ENCODE assay signal across 8 cellular contexts in the genomic region with DNA sequence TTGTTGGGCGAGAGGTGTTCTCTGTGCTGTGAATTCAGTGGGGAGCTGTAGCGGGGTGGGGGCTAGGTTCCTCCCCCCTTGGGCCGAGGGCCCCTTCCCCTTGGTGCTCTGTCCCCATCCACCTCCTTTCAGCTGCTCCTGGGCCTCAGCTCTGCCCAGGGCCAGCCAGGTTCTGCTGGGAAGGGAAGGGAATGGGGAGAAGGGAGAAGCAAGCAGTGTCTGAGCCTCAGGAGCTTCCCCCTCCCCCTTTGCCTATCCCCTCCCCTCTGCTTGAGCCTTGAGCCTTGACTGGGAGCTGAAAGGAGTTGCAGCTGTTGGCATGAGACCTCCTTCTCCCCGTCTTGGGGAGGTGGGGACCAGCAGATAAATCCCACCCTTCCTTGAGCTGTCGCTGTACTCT. TPM values are rescaled to one million over a fixed set of nuclear protein-coding genes. Genes with fewer than 3 reads are reported as not detected.
DNase-seq lines count a peak whose midpoint lies in the region; ATAC-seq and TF ChIP-seq lines count a peak whose summit lies in the region.

No MANE protein-coding gene starts in this region.

- no peaks in the 10 kb centered on the region for H3K27me3 Mint-ChIP-seq in activated naive CD4-positive, alpha-beta T cell treated with anti-CD3 and anti-CD28 coated beads for 36 hours (ENCODE audit: low read depth)
- H3K27me3 Mint-ChIP-seq in activated naive CD8-positive, alpha-beta T cell treated with anti-CD3 and anti-CD28 coated beads for 36 hours = no peaks in the 10 kb centered on the region

- no peaks in the 10 kb centered on the region for H3K9me3 ChIP-seq in testis

- peak overlapping the region; percentile 75 for H3K4me3 Mint-ChIP-seq in activated naive CD4-positive, alpha-beta T cell treated with anti-CD3 and anti-CD28 coated beads for 36 hours
- peak overlapping the region; percentile 78 for H3K4me3 Mint-ChIP-seq in activated naive CD8-positive, alpha-beta T cell treated with anti-CD3 and anti-CD28 coated beads for 36 hours

- DNase-seq in activated naive CD4-positive, alpha-beta T cell treated with anti-CD3 and anti-CD28 coated beads for 36 hours = no peak
- DNase-seq in activated naive CD4-positive, alpha-beta T cell (lab: John Stamatoyannopoulos, UW) = no peak
- no peak for DNase-seq in activated naive CD8-positive, alpha-beta T cell treated with anti-CD3 and anti-CD28 coated beads for 36 hours
- peak; percentile 21 for DNase-seq in iris pigment epithelial cell (ENCODE audit: low read depth)
- DNase-seq in testis = no peak
- no peak for DNase-seq in NK-92 treated with Interleukin-12 subunit alpha and Interleukin-12 subunit beta, amount 100 ng/mL, for 24 hours (lab: John Stamatoyannopoulos, UW)
- no peak for DNase-seq in mesenteric fat pad (ENCODE audit: low spot score)

- CTCF ChIA-PET in activated naive CD4-positive, alpha-beta T cell treated with anti-CD3 and anti-CD28 coated beads for 36 hours (lab: Charles Lee) = interaction anchor here (1.2 to 2.8 kb wide), 3 partner anchors 41 to 122 kb away, joined by 3 to 15 read pairs (median 4); partner anchors contain the start of gene PEX6

- peak overlapping the region; percentile 84 to 92 for H3K4me3 ChIP-seq in testis

- peak overlapping the region; percentile 40 to 88 for H3K27ac ChIP-seq in testis

- peaks cover 16% of the 10 kb centered on the region for H3K36me3 Mint-ChIP-seq in activated naive CD4-positive, alpha-beta T cell treated with anti-CD3 and anti-CD28 coated beads for 36 hours (ENCODE audit: low read depth)
- H3K36me3 Mint-ChIP-seq in activated naive CD8-positive, alpha-beta T cell treated with anti-CD3 and anti-CD28 coated beads for 36 hours = peaks cover 26% of the 10 kb centered on the region

- TF ChIP-seq POLR2A in testis (IDR thresholded peaks at IDR 0.05) = no peak

- 36 to 40% methylated on average over 5 of the region's 5 CpGs for WGBS in testis, 2 donors

- peaks cover 17% of the 10 kb centered on the region for H3K4me1 ChIP-seq in testis

- TF ChIP-seq CTCF in testis (IDR thresholded peaks at IDR 0.05) = no peak

- intact Hi-C loops in activated naive CD4-positive, alpha-beta T cell treated with anti-CD3 and anti-CD28 coated beads for 36 hours (cut with micrococcal nuclease) = loop anchor here (1.0 to 2.0 kb wide), 3 partner anchors 8 to 120 kb away; partner anchors contain the start of genes MEA1 and PEX6
- intact Hi-C loops in testis (cut with DNase I; ENCODE audit: low total_unique reads) = no loop called here

- H3K36me3 ChIP-seq in testis (ENCODE audit: low read depth, missing control alignments) = no peaks in the 10 kb centered on the region

- ATAC-seq in HG03135 (IDR thresholded peaks at IDR 0.05; ENCODE audit: unreplicated experiment) = no peak

- H3K27ac Mint-ChIP-seq in activated naive CD4-positive, alpha-beta T cell treated with anti-CD3 and anti-CD28 coated beads for 36 hours = peak overlapping the region; percentile 75
- peak overlapping the region; percentile 76 for H3K27ac Mint-ChIP-seq in activated naive CD8-positive, alpha-beta T cell treated with anti-CD3 and anti-CD28 coated beads for 36 hours

- H3K27me3 ChIP-seq in testis = no peaks in the 10 kb centered on the region

- no peaks in the 10 kb centered on the region for H3K9me3 Mint-ChIP-seq in activated naive CD4-positive, alpha-beta T cell treated with anti-CD3 and anti-CD28 coated beads for 36 hours
- no peaks in the 10 kb centered on the region for H3K9me3 Mint-ChIP-seq in activated naive CD8-positive, alpha-beta T cell treated with anti-CD3 and anti-CD28 coated beads for 36 hours

- peaks cover 42% of the 10 kb centered on the region for H3K4me1 Mint-ChIP-seq in activated naive CD4-positive, alpha-beta T cell treated with anti-CD3 and anti-CD28 coated beads for 36 hours (ENCODE audit: low read depth)
- peaks cover 21% of the 10 kb centered on the region for H3K4me1 Mint-ChIP-seq in activated naive CD8-positive, alpha-beta T cell treated with anti-CD3 and anti-CD28 coated beads for 36 hours

RNA-seq across cellular contexts. Expression of gene RRP36, which starts 0.6 kb away (rescaled TPM):
- 10 to 100 TPM; 31.0 to 32.7 TPM for total RNA-seq in activated naive CD4-positive, alpha-beta T cell treated with anti-CD3 and anti-CD28 coated beads for 36 hours
- total RNA-seq in activated naive CD8-positive, alpha-beta T cell treated with anti-CD3 and anti-CD28 coated beads for 36 hours = 10 to 100 TPM; 87.6 to 93.0 TPM
- total RNA-seq in testis = 10 to 100 TPM; 34.2 to 49.5 TPM
- polyA plus RNA-seq in testis (ENCODE audit: insufficient read depth, low read depth, low replicate concordance) = 39.9 TPM
- total RNA-seq in mesenteric fat pad = 51.9 TPM

RNA-seq across cellular contexts. Expression of gene KLHDC3, which starts 6.8 kb away (rescaled TPM):
- 10 to 100 TPM; 58.6 to 58.9 TPM for total RNA-seq in activated naive CD4-positive, alpha-beta T cell treated with anti-CD3 and anti-CD28 coated beads for 36 hours
- 10 to 100 TPM; 65.8 to 66.1 TPM for total RNA-seq in activated naive CD8-positive, alpha-beta T cell treated with anti-CD3 and anti-CD28 coated beads for 36 hours
- total RNA-seq in testis (100 to 1,000 TPM; 207 to 210 TPM), mesenteric fat pad (71.6 TPM)
- polyA plus RNA-seq in testis (ENCODE audit: insufficient read depth, low read depth, low replicate concordance) = 422 TPM

RNA-seq across cellular contexts. Expression of gene MEA1, which starts 7.1 kb away (rescaled TPM):
- total RNA-seq in activated naive CD4-positive, alpha-beta T cell treated with anti-CD3 and anti-CD28 coated beads for 36 hours = 10 to 100 TPM; 80.6 to 85.1 TPM
- 100 to 1,000 TPM in 1 of 2 experiments, 10 to 100 TPM in 1; 98.6 to 105 TPM for total RNA-seq in activated naive CD8-positive, alpha-beta T cell treated with anti-CD3 and anti-CD28 coated beads for 36 hours
- total RNA-seq in testis = 100 to 1,000 TPM; 132 to 175 TPM
- polyA plus RNA-seq in testis (ENCODE audit: insufficient read depth, low read depth, low replicate concordance) = 522 TPM
- 46.1 TPM for total RNA-seq in mesenteric fat pad

RNA-seq across cellular contexts. Expression of gene CUL7, which starts 32.8 kb away (rescaled TPM):
- total RNA-seq in activated naive CD4-positive, alpha-beta T cell treated with anti-CD3 and anti-CD28 coated beads for 36 hours = 10 to 100 TPM; 21.9 to 22.1 TPM
- 10 to 100 TPM in 1 of 2 experiments, 1 to 10 TPM in 1; 9.3 to 10.2 TPM for total RNA-seq in activated naive CD8-positive, alpha-beta T cell treated with anti-CD3 and anti-CD28 coated beads for 36 hours
- 10 to 100 TPM; 23.9 to 31.5 TPM for total RNA-seq in testis
- polyA plus RNA-seq in testis (ENCODE audit: insufficient read depth, low read depth, low replicate concordance) = 16.6 TPM
- 13.7 TPM for total RNA-seq in mesenteric fat pad

RNA-seq across cellular contexts. Expression of gene PPP2R5D, which starts 36.5 kb away (rescaled TPM):
- total RNA-seq in activated naive CD4-positive, alpha-beta T cell treated with anti-CD3 and anti-CD28 coated beads for 36 hours = 10 to 100 TPM; 52.4 to 54.4 TPM
- 10 to 100 TPM; 43.0 to 43.4 TPM for total RNA-seq in activated naive CD8-positive, alpha-beta T cell treated with anti-CD3 and anti-CD28 coated beads for 36 hours
- total RNA-seq in testis = 10 to 100 TPM; 73.4 to 74.5 TPM
- polyA plus RNA-seq in testis (ENCODE audit: insufficient read depth, low read depth, low replicate concordance) = 82.5 TPM
- 27.8 TPM for total RNA-seq in mesenteric fat pad
